In the genomic region with DNA sequence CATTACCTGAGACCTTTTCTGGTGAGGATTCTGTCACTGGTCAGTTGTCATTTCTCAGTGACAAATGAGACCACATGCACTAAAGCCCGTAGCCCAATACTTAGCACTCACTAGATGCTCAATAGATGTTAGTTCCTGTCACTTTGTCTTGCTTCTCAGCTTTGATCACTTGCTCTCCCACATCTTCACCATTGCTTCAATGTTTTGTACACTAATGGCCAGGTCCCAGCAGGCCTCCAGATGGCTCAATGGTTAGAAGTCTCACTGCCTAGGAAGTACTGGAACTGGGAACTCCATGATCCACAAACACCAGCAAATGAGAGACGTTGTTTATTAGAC, we compare ENCODE assay signal across 14 cellular contexts.
DNase-seq lines count a peak whose midpoint lies in the region; ATAC-seq, FAIRE-seq and TF ChIP-seq lines count a peak whose summit lies in the region.
"Had no signal": no experiment of that assay in that cellular context is flagged by ENCODE, and none has a peak within 500 bp of the region (broad histone marks: within the 10 kb centered on the region; RNA-seq: fewer than 3 reads in every experiment).

No MANE protein-coding gene starts in this region.

- peak overlapping the region; percentile 87 to 98 for H4K8ac ChIP-seq in IMR-90 (ENCODE audit: low read depth in 2 of 2, low read length in 2 of 2)

- H3K27ac ChIP-seq in SK-N-SH (ENCODE audit: low read depth in 2 of 2, low read length in 1 of 2) (peak overlapping the region in 1 of 2 experiments; percentile 97; a peak in 2 of 4 replicates), IMR-90 (ENCODE audit: insufficient read depth, low read length) (peak overlapping the region; percentile 85), K562 (ENCODE audit: extremely low read depth, low read depth, low read length) (peak overlapping the region; percentile 48; the same call in 2 of the 3 replicates)
- H3K27ac ChIP-seq: 22Rv1 had no signal

- H3K9me1 ChIP-seq in IMR-90 (ENCODE audit: insufficient read depth, low read length), result peaks cover 15% of the 10 kb centered on the region
- H3K9me1 ChIP-seq in K562 (ENCODE audit: control insufficient read depth, insufficient read depth, low read length), result no peaks in the 10 kb centered on the region

- peak overlapping the region; percentile 57 for H3K4me2 ChIP-seq in SK-N-SH
- peak overlapping the region; percentile 67; the same call in 1 of the 2 replicates for H3K4me2 ChIP-seq in IMR-90 (ENCODE audit: low read depth, low read length)
- 0 out of 2 replicates have a peak overlapping the region, but pooled peaks have one; percentile 28 for H3K4me2 ChIP-seq in K562 (ENCODE audit: insufficient read depth, low read length)
- H3K4me2 ChIP-seq in skeletal muscle satellite cell (ENCODE audit: low read length), result peak overlapping the region; percentile 61
- H3K4me2 ChIP-seq: GM23338 had no signal

- no peaks in the 10 kb centered on the region for H3K9me3 ChIP-seq in SK-N-SH
- H3K9me3 ChIP-seq in IMR-90 (ENCODE audit: control insufficient read depth, insufficient read depth, low read length), result no peaks in the 10 kb centered on the region
- peaks cover 3% of the 10 kb centered on the region; the same call in 1 of the 2 replicates for H3K9me3 ChIP-seq in K562 (replicated peaks; ENCODE audit: control insufficient read depth, insufficient read depth, low read depth, low read length)
- H3K9me3 ChIP-seq in skeletal muscle satellite cell (replicated peaks; ENCODE audit: low read length), result no peaks in the 10 kb centered on the region
- H3K9me3 ChIP-seq: esophagus muscularis mucosa had no signal

- H3K4me3 ChIP-seq in SK-N-SH (ENCODE audit: low read depth in 2 of 2, low read length in 1 of 2) (no peak overlapping the region), IMR-90 (ENCODE audit: insufficient read depth, low read depth, low read length) (no peak overlapping the region), K562 (no peak overlapping the region), skeletal muscle satellite cell (ENCODE audit: low read length) (peak overlapping the region; percentile 29)
- H3K4me3 ChIP-seq: esophagus muscularis mucosa, GM23338 had no signal

- H3K36me3 ChIP-seq in SK-N-SH (replicated peaks in 1 of 2; ENCODE audit: control insufficient read depth in 1 of 2, insufficient read depth in 2 of 2, low read length in 1 of 2) (no peaks in the 10 kb centered on the region), IMR-90 (ENCODE audit: control insufficient read depth, insufficient read depth, low read length) (no peaks in the 10 kb centered on the region), K562 (ENCODE audit: control insufficient read depth, insufficient read depth, low read length) (no peaks in the 10 kb centered on the region), skeletal muscle satellite cell (ENCODE audit: insufficient read depth, low read length) (no peaks in the 10 kb centered on the region)
- H3K36me3 ChIP-seq: esophagus muscularis mucosa had no signal

- H2BK5ac ChIP-seq in IMR-90 (ENCODE audit: low read depth, low read length, poor library complexity, severe bottlenecking), result peak overlapping the region; percentile 99

- H2BK20ac ChIP-seq in IMR-90 (ENCODE audit: low read depth, low read length), result peak overlapping the region; percentile 98

- ATAC-seq in SK-N-SH treated with all-trans-retinoic acid at 6 μM for 48 hours (no peak), IMR-90 (ENCODE audit: low read depth) (no peak), K562 (no peak), HG02588 (IDR thresholded peaks at IDR 0.05; ENCODE audit: unreplicated experiment) (no peak), HG03432 (IDR thresholded peaks at IDR 0.05; ENCODE audit: unreplicated experiment) (no peak)
- ATAC-seq: GM23338, Panc1 had no signal

- H3K18ac ChIP-seq in IMR-90 (ENCODE audit: low read depth, low read length), result peak overlapping the region; percentile 99

- H3K9ac ChIP-seq in SK-N-SH, result peak overlapping the region; percentile 75; the same call in 1 of the 2 replicates
- peak overlapping the region; percentile 7; the same call in 1 of the 2 replicates for H3K9ac ChIP-seq in IMR-90 (ENCODE audit: low read depth, low read length)
- 0 out of 4 replicates have a peak overlapping the region, but pooled peaks of 1 of the 2 experiments have one; percentile 10 for H3K9ac ChIP-seq in K562 (ENCODE audit: insufficient read depth in 1 of 2, low read depth in 2 of 2, low read length in 2 of 2)
- H3K9ac ChIP-seq in skeletal muscle satellite cell (ENCODE audit: low read depth, low read length), result peak overlapping the region; percentile 87

- peak overlapping the region; percentile 96 for H3K14ac ChIP-seq in IMR-90 (replicated peaks; ENCODE audit: low read depth, low read length)

- H3K79me1 ChIP-seq in IMR-90 (ENCODE audit: low read depth in 1 of 2, low read length in 2 of 2), result peaks cover 0 to 9% of the 10 kb centered on the region in 2 experiments; a peak in 2 of 4 replicates

- H3K4me1 ChIP-seq in SK-N-SH (ENCODE audit: control insufficient read depth in 1 of 2, insufficient read depth in 2 of 2, low read depth in 1 of 2, low read length in 1 of 2) (peaks cover 2 to 8% of the 10 kb centered on the region in 2 experiments; a peak in 3 of 4 replicates), IMR-90 (ENCODE audit: control insufficient read depth, insufficient read depth, low read length) (peaks cover 13% of the 10 kb centered on the region), K562 (replicated peaks in 1 of 2; ENCODE audit: control insufficient read depth in 2 of 2, insufficient read depth in 2 of 2, low read length in 2 of 2) (peaks cover 0 to 35% of the 10 kb centered on the region in 2 experiments; a peak in 4 of 5 replicates), skeletal muscle satellite cell (ENCODE audit: control insufficient read depth, insufficient read depth, low read length) (peaks cover 31% of the 10 kb centered on the region)

- TF ChIP-seq POLR2A in IMR-90 (IDR thresholded peaks at IDR 0.05; ENCODE audit: low read depth, low read length) (peak; percentile 54), K562 (conservative IDR thresholded peaks at IDR 0.05) (no peak)

- TF ChIP-seq RAD21 in SK-N-SH (IDR thresholded peaks at IDR 0.05; ENCODE audit: low read length) (no peak), IMR-90 (IDR thresholded peaks at IDR 0.05; ENCODE audit: low read length) (peak; percentile 23; the same call in 1 of the 2 replicates), K562 (CRISPR knock-in tag; conservative IDR thresholded peaks at IDR 0.05 in 1 of 2, IDR thresholded peaks at IDR 0.05 in 1 of 2) (no peak)

- no peaks in the 10 kb centered on the region for H3K79me2 ChIP-seq in SK-N-SH (ENCODE audit: insufficient read depth)
- H3K79me2 ChIP-seq in K562 (ENCODE audit: control insufficient read depth, insufficient read depth, low read length), result no peaks in the 10 kb centered on the region

- H3F3A ChIP-seq in SK-N-SH (replicated peaks; ENCODE audit: insufficient read depth), result peaks cover 9% of the 10 kb centered on the region

- POLR2A ChIA-PET in SK-N-SH (lab: Yijun Ruan, JAX) (no interaction called here), IMR-90 (lab: Charles Lee; ENCODE audit: unreplicated experiment) (no interaction called here), K562 (lab: Yijun Ruan, JAX) (interaction anchor here (0.6 kb wide), 1 partner anchor 47 kb away, joined by 4 read pairs; no protein-coding TSS in a partner anchor)

- H3K4ac ChIP-seq in IMR-90 (ENCODE audit: low read depth, low read length), result peak overlapping the region; percentile 95

- H4K5ac ChIP-seq in IMR-90 (ENCODE audit: low read depth, low read length), result peak overlapping the region; percentile 90

- H2BK120ac ChIP-seq in IMR-90 (ENCODE audit: low read depth, low read length), result peak overlapping the region; percentile 95

- CTCF ChIA-PET in SK-N-SH (lab: Yijun Ruan, JAX), result no interaction called here
- CTCF ChIA-PET in IMR-90 (lab: Yijun Ruan, JAX), result no interaction called here
- CTCF ChIA-PET in K562 (lab: Yijun Ruan, JAX; ENCODE audit: low intra/inter-chr PET ratio), result no interaction called here

- peak overlapping the region; percentile 93 for H3K23ac ChIP-seq in IMR-90 (ENCODE audit: low read depth, low read length)

- TF ChIP-seq EP300 in SK-N-SH (IDR thresholded peaks at IDR 0.05; ENCODE audit: borderline replicate concordance in 1 of 2, low read depth in 1 of 2, low read length in 1 of 2), result no peak
- no peak for TF ChIP-seq EP300 in K562 (IDR thresholded peaks at IDR 0.05; ENCODE audit: low read length)

- no peaks in the 10 kb centered on the region for H3K27me3 ChIP-seq in SK-N-SH (ENCODE audit: insufficient read depth)
- H3K27me3 ChIP-seq in IMR-90 (ENCODE audit: control insufficient read depth, insufficient read depth, low read length), result no peaks in the 10 kb centered on the region
- H3K27me3 ChIP-seq in K562 (ENCODE audit: control insufficient read depth in 2 of 2, insufficient read depth in 2 of 2, low read length in 2 of 2), result no peaks in the 10 kb centered on the region
- H3K27me3 ChIP-seq in skeletal muscle satellite cell (ENCODE audit: control insufficient read depth, insufficient read depth, low read length), result no peaks in the 10 kb centered on the region
- H3K27me3 ChIP-seq: esophagus muscularis mucosa had no signal

- H4K20me1 ChIP-seq in SK-N-SH (ENCODE audit: insufficient read depth) (no peaks in the 10 kb centered on the region), IMR-90 (ENCODE audit: insufficient read depth, low read length) (no peaks in the 10 kb centered on the region), K562 (replicated peaks; ENCODE audit: control insufficient read depth, insufficient read depth, low read length) (no peaks in the 10 kb centered on the region)

- H3K56ac ChIP-seq in IMR-90 (ENCODE audit: extremely low read depth, insufficient read depth, low read length), result peak overlapping the region; percentile 90

- DNase-seq in SK-N-SH, result no peak
- DNase-seq in IMR-90, result no peak
- DNase-seq in K562 (ENCODE audit: extremely low read depth in 1 of 4, low spot score in 3 of 4), result no peak
- DNase-seq in SW 1271 (lab: John Stamatoyannopoulos, UW), result no peak
- DNase-seq: caudate nucleus, NCI-H446 treated with DMSO at 0.1 percent for 48 hours had no signal

- H4K91ac ChIP-seq in IMR-90 (ENCODE audit: insufficient read depth, low read depth, low read length), result peak overlapping the region; percentile 97

- in situ Hi-C loops in IMR-90 (cut with MboI; ENCODE audit: low sequenced_read_pairs) (no loop called here), K562 (cut with MboI) (no loop called here)

- no peaks in the 10 kb centered on the region for H3K9me2 ChIP-seq in SK-N-SH

- H2AFZ ChIP-seq in SK-N-SH (ENCODE audit: low read depth) (peak overlapping the region; percentile 40; the same call in 1 of the 2 replicates), IMR-90 (replicated peaks; ENCODE audit: low read length, poor library complexity) (peak overlapping the region; percentile 75), K562 (ENCODE audit: low read depth, low read length) (peak overlapping the region; percentile 78)
- H2AFZ ChIP-seq: GM23338 had no signal

- dilution Hi-C loops in IMR-90 (cut with HindIII; ENCODE audit: low sequenced_read_pairs, unreplicated experiment), result no loop called here

- peak overlapping the region; percentile 78 for H2AK9ac ChIP-seq in IMR-90 (replicated peaks; ENCODE audit: low read depth, low read length, poor library complexity)

- peak overlapping the region; percentile 96 for H2AK5ac ChIP-seq in IMR-90 (ENCODE audit: low read depth, low read length)

- intact Hi-C loops in IMR-90 (cut with micrococcal nuclease), result loop anchor here (5.0 kb wide), 1 partner anchor 504 kb away; a partner anchor contains a TSS
- intact Hi-C loops in K562 (cut with micrococcal nuclease), result no loop called here

- BruUV-seq in IMR-90 (replicated peaks; lab: Mats Ljungman, UMichigan), result no TSS peak
- no TSS peak for BruUV-seq in K562 (replicated peaks; lab: Mats Ljungman, UMichigan)

- H2BK15ac ChIP-seq in IMR-90 (ENCODE audit: low read depth, low read length), result peak overlapping the region; percentile 98

- no peak for TF ChIP-seq CTCF in SK-N-SH (IDR thresholded peaks at IDR 0.05)
- TF ChIP-seq CTCF in IMR-90 (conservative IDR thresholded peaks at IDR 0.05; ENCODE audit: low read depth, low read length), result no peak
- TF ChIP-seq CTCF in K562 (IDR thresholded peaks at IDR 0.05 in 2 of 3, conservative IDR thresholded peaks at IDR 0.05 in 1 of 3; ENCODE audit: insufficient read depth in 2 of 3, low read depth in 1 of 3, low read length in 3 of 3), result no peak

- no peak for FAIRE-seq in K562 (lab: Jason Lieb, UNC)

- WGBS in SK-N-SH (ENCODE audit: low lambda C conversion rate), result 48% methylated on average over 2 of the region's 2 CpGs
- 20% methylated on average over 1 of the region's 2 CpGs; no CpG with 5 or more reads in 1 of the 2 experiments for WGBS in IMR-90 (ENCODE audit: extremely low coverage in 2 of 2, insufficient read length in 1 of 2), 2 experiments
- 59% methylated on average over 2 of the region's 2 CpGs for WGBS in K562 (ENCODE audit: insufficient coverage, low coverage, missing lambda C conversion rate)
